ENCODE assay signal across 8 cellular contexts in the genomic region with DNA sequence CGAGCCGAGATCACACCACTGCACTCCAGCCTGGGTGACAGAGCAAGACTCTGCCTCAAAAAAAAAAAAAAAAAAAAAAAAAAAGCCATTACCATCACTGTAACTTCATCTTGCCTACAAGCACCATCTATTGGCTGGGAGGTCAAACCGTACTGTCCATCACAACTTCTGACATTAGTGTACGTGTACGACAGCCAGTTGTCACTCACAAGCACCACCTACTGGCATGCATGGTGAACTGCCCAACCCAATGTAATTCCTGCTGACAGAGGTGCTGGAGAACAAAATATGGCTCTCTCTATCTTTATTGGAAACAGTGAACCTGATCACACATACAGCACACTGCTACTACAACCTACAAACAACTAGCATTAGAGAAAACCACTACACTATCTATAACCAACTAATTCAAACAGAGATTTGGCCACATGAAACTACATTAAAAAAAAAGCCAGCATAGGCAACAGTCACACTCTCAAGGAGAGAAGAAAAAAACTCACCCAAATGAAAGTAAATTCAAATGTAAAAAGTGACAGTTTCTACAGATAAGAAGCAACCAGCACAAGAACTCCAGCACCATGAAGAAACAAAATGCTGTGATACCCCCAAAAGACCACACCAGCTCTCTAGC.
DNase-seq lines count a peak whose midpoint lies in the region; ATAC-seq, FAIRE-seq and TF ChIP-seq lines count a peak whose summit lies in the region.

No MANE protein-coding gene starts in this region.

- DNase-seq in D721Med (ENCODE audit: insufficient read length, low spot score) (no peak), fibroblast of the conjunctiva (ENCODE audit: low read depth) (peak; percentile 1), SKM-1 treated with dmso at 0.1 percent for 144 hours (lab: John Stamatoyannopoulos, UW; ENCODE audit: unreplicated experiment) (no peak), GF-D8 (lab: John Stamatoyannopoulos, UW) (no peak)
- DNase-seq in activated CD4-positive, CD25-positive, alpha-beta regulatory T cell (lab: John Stamatoyannopoulos, UW), result no peak

- no peaks in the 10 kb centered on the region for H3K79me2 ChIP-seq in OCI-LY3 (ENCODE audit: low read length)

- H3K9me3 ChIP-seq in OCI-LY3 (ENCODE audit: insufficient read depth, low read length), result no peaks in the 10 kb centered on the region

- H3K27me3 ChIP-seq in OCI-LY3 (ENCODE audit: low read depth, low read length), result no peaks in the 10 kb centered on the region

- H3K36me3 ChIP-seq in OCI-LY3 (replicated peaks; ENCODE audit: low read depth, low read length), result no peaks in the 10 kb centered on the region

- FAIRE-seq in D721Med (lab: Jason Lieb, UNC), result no peak

- H3K4me1 ChIP-seq in OCI-LY3 (ENCODE audit: low read length), result no peaks in the 10 kb centered on the region

- no peak overlapping the region for H3K9ac ChIP-seq in OCI-LY3 (ENCODE audit: low read length)

- H2AFZ ChIP-seq in OCI-LY3 (ENCODE audit: low read depth, low read length), result no peak overlapping the region

- peak; percentile 40 for TF ChIP-seq CTCF in D721Med (IDR thresholded peaks at IDR 0.05; ENCODE audit: insufficient read depth, missing control alignments)
- TF ChIP-seq CTCF in OCI-LY3 (IDR thresholded peaks at IDR 0.05; ENCODE audit: low read depth, low read length), result peak; percentile 65

- ATAC-seq in GM18907 (IDR thresholded peaks at IDR 0.05; ENCODE audit: unreplicated experiment), result peak; percentile 94
- peak; percentile 83 for ATAC-seq in HG02970 (IDR thresholded peaks at IDR 0.05; ENCODE audit: low FRiP score, unreplicated experiment)

- H3K4me2 ChIP-seq in OCI-LY3 (ENCODE audit: low read length), result no peak overlapping the region

- no peak overlapping the region for H3K27ac ChIP-seq in OCI-LY3 (ENCODE audit: low read length)

- no peaks in the 10 kb centered on the region for H4K20me1 ChIP-seq in OCI-LY3 (ENCODE audit: insufficient read depth, low read length)

- no peak overlapping the region for H3K4me3 ChIP-seq in OCI-LY3 (ENCODE audit: low read length)
